8 cellular contexts compared by ENCODE assay signal in the genomic region with DNA sequence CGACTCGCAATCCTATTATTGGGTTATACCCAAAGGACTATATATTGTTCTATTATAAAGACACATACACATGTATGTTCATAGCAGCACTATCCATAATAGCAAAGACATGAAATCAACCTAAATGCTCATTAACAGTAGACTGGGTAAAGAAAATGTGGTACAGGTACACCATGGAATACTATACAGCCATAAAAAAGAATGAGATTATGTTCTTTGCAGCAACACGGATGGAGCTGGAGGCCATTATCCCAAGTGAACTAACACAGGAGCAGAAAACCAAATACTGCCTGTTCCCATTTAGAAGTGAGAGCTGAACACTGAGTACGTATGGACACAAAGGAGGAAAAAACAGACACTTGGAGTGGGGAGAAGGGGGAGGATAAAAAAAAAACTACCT.
"Had no signal": no experiment of that assay in that cellular context is flagged by ENCODE, and none has a peak within 500 bp of the region (broad histone marks: within the 10 kb centered on the region; RNA-seq: fewer than 3 reads in every experiment).

No MANE protein-coding gene starts in this region.

- H3K4me3 ChIP-seq: GM12878 had no signal

- DNase-seq: GDM1, GF-D8 had no signal

- ATAC-seq: GM12878 had no signal

- FAIRE-seq: G401.6, GM12878, GM12891, GM12892, GM18507, GM19239 had no signal
